12 cellular contexts compared by ENCODE assay signal in the genomic region with DNA sequence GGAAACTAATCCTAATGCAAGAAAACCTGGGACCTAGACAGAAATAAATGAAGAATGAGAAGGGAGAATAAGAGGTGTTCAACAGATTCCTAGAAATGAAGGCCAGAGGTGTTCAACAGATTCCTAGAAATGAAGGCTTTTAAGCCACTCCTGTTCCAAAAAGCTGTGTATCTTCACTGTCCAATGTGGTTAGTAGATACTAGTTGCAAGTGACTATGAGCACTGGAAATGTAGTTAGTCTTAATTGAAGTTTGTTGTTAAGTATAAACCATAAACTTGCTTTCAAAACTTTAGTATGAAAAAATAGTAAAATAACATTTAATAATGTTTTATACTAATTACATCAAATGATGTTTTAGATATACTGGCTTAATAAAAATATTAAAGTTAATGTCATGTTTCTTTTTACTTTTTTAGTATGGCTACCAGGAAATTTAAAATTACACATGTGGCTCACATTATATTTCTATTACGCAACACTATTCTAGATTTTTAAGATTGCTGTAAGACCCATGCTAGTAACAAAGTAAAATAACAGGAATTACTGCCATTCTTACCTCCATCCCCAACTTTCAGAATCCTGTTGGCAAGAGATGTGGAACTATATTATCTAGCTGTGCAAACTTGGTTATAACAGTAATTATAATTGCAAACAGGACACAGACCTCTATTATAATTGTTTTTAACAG. TPM values are rescaled to one million over a fixed set of nuclear protein-coding genes. Genes with fewer than 3 reads are reported as not detected.
DNase-seq lines count a peak whose midpoint lies in the region; ATAC-seq and TF ChIP-seq lines count a peak whose summit lies in the region.
"Had no signal": no experiment of that assay in that cellular context is flagged by ENCODE, and none has a peak within 500 bp of the region (broad histone marks: within the 10 kb centered on the region; RNA-seq: fewer than 3 reads in every experiment).

No MANE protein-coding gene starts in this region.

- H3K27ac Mint-ChIP-seq in activated CD4-positive, alpha-beta memory T cell treated with anti-CD3 and anti-CD28 coated beads, Interleukin-2, amount 10 ng/mL, durations not matched to agents 7 days and 5 days: peak overlapping the region; percentile 20
- H3K27ac Mint-ChIP-seq in activated CD4-positive, alpha-beta memory T cell treated with anti-CD3 and anti-CD28 coated beads for 36 hours: no peak overlapping the region
- H3K27ac Mint-ChIP-seq in T-cell: peak overlapping the region; percentile 7 to 55
- peak overlapping the region; percentile 54 for H3K27ac Mint-ChIP-seq in stimulated activated naive CD8-positive, alpha-beta T cell treated with anti-CD3 and anti-CD28 coated beads, Interleukin-15, Interleukin-2, amounts not matched to agents 100 ng/mL and 50 ng/mL, for 24 hours

- no peak for DNase-seq in activated CD4-positive, alpha-beta memory T cell treated with anti-CD3 and anti-CD28 coated beads, Interleukin-2, amount 10 ng/mL, durations not matched to agents 7 days and 5 days
- DNase-seq in activated CD4-positive, alpha-beta memory T cell treated with anti-CD3 and anti-CD28 coated beads for 36 hours: no peak
- DNase-seq in T-cell: no peak
- peak; percentile 31 for DNase-seq in fibroblast of villous mesenchyme (ENCODE audit: low read depth)
- no peak for DNase-seq in ACHN
- no peak for DNase-seq in LoVo (ENCODE audit: low spot score)
- DNase-seq: NCI-H1417, NCI-H69, substantia nigra had no signal

- no peaks in the 10 kb centered on the region for H3K27me3 Mint-ChIP-seq in activated CD4-positive, alpha-beta memory T cell treated with anti-CD3 and anti-CD28 coated beads, Interleukin-2, amount 10 ng/mL, durations not matched to agents 7 days and 5 days
- H3K27me3 Mint-ChIP-seq in activated CD4-positive, alpha-beta memory T cell treated with anti-CD3 and anti-CD28 coated beads for 36 hours: no peaks in the 10 kb centered on the region
- no peaks in the 10 kb centered on the region for H3K27me3 Mint-ChIP-seq in T-cell
- H3K27me3 Mint-ChIP-seq in stimulated activated naive CD8-positive, alpha-beta T cell treated with anti-CD3 and anti-CD28 coated beads, Interleukin-15, Interleukin-2, amounts not matched to agents 100 ng/mL and 50 ng/mL, for 24 hours: no peaks in the 10 kb centered on the region

- H3K4me3 Mint-ChIP-seq in activated CD4-positive, alpha-beta memory T cell treated with anti-CD3 and anti-CD28 coated beads, Interleukin-2, amount 10 ng/mL, durations not matched to agents 7 days and 5 days: no peak overlapping the region
- no peak overlapping the region for H3K4me3 Mint-ChIP-seq in activated CD4-positive, alpha-beta memory T cell treated with anti-CD3 and anti-CD28 coated beads for 36 hours
- no peak overlapping the region for H3K4me3 Mint-ChIP-seq in T-cell
- H3K4me3 Mint-ChIP-seq in stimulated activated naive CD8-positive, alpha-beta T cell treated with anti-CD3 and anti-CD28 coated beads, Interleukin-15, Interleukin-2, amounts not matched to agents 100 ng/mL and 50 ng/mL, for 24 hours: no peak overlapping the region

- no peak overlapping the region for H3K4me3 ChIP-seq in fibroblast of villous mesenchyme (ENCODE audit: low read depth, low read length)
- H3K4me3 ChIP-seq: cardiac muscle cell had no signal

- peaks cover 63% of the 10 kb centered on the region for H3K36me3 Mint-ChIP-seq in activated CD4-positive, alpha-beta memory T cell treated with anti-CD3 and anti-CD28 coated beads, Interleukin-2, amount 10 ng/mL, durations not matched to agents 7 days and 5 days (ENCODE audit: low read depth)
- H3K36me3 Mint-ChIP-seq in activated CD4-positive, alpha-beta memory T cell treated with anti-CD3 and anti-CD28 coated beads for 36 hours: peaks cover 45% of the 10 kb centered on the region
- peaks cover 66% of the 10 kb centered on the region for H3K36me3 Mint-ChIP-seq in T-cell
- peaks cover 67% of the 10 kb centered on the region for H3K36me3 Mint-ChIP-seq in stimulated activated naive CD8-positive, alpha-beta T cell treated with anti-CD3 and anti-CD28 coated beads, Interleukin-15, Interleukin-2, amounts not matched to agents 100 ng/mL and 50 ng/mL, for 24 hours (ENCODE audit: low read depth)

- H3K9me3 Mint-ChIP-seq in activated CD4-positive, alpha-beta memory T cell treated with anti-CD3 and anti-CD28 coated beads, Interleukin-2, amount 10 ng/mL, durations not matched to agents 7 days and 5 days: peaks cover 12% of the 10 kb centered on the region
- H3K9me3 Mint-ChIP-seq in activated CD4-positive, alpha-beta memory T cell treated with anti-CD3 and anti-CD28 coated beads for 36 hours: peaks cover 14% of the 10 kb centered on the region
- peaks cover 5 to 10% (median 6%) of the 10 kb centered on the region in 3 donors for H3K9me3 Mint-ChIP-seq in T-cell
- H3K9me3 Mint-ChIP-seq in stimulated activated naive CD8-positive, alpha-beta T cell treated with anti-CD3 and anti-CD28 coated beads, Interleukin-15, Interleukin-2, amounts not matched to agents 100 ng/mL and 50 ng/mL, for 24 hours: peaks cover 9% of the 10 kb centered on the region

- POLR2A ChIA-PET in activated CD4-positive, alpha-beta memory T cell treated with anti-CD3 and anti-CD28 coated beads, Interleukin-2, amount 10 ng/mL, durations not matched to agents 7 days and 5 days (lab: Charles Lee): no interaction called here
- POLR2A ChIA-PET in activated CD4-positive, alpha-beta memory T cell treated with anti-CD3 and anti-CD28 coated beads for 36 hours (lab: Charles Lee): no interaction called here
- POLR2A ChIA-PET in T-cell (lab: Charles Lee): interaction anchor here in 1 of 2 donors (0.6 kb wide), 1 partner anchor 206 kb away, joined by 3 read pairs; no protein-coding TSS in a partner anchor

- no peak for ATAC-seq in T-cell (replicated peaks in 1 of 4)
- no peak for ATAC-seq in HG03378 (IDR thresholded peaks at IDR 0.05; ENCODE audit: unreplicated experiment)

- CTCF ChIA-PET in activated CD4-positive, alpha-beta memory T cell treated with anti-CD3 and anti-CD28 coated beads, Interleukin-2, amount 10 ng/mL, durations not matched to agents 7 days and 5 days (lab: Charles Lee): no interaction called here
- CTCF ChIA-PET in activated CD4-positive, alpha-beta memory T cell treated with anti-CD3 and anti-CD28 coated beads for 36 hours (lab: Charles Lee): no interaction called here
- CTCF ChIA-PET in T-cell (lab: Charles Lee): interaction anchor here in 1 of 2 donors (1.0 kb wide), 1 partner anchor 24 kb away, joined by 3 read pairs; no protein-coding TSS in a partner anchor

- H3K4me1 Mint-ChIP-seq in activated CD4-positive, alpha-beta memory T cell treated with anti-CD3 and anti-CD28 coated beads, Interleukin-2, amount 10 ng/mL, durations not matched to agents 7 days and 5 days: peaks cover 17% of the 10 kb centered on the region
- H3K4me1 Mint-ChIP-seq in activated CD4-positive, alpha-beta memory T cell treated with anti-CD3 and anti-CD28 coated beads for 36 hours (ENCODE audit: low read depth): peaks cover 35% of the 10 kb centered on the region
- H3K4me1 Mint-ChIP-seq in T-cell: peaks cover 44 to 57% (median 54%) of the 10 kb centered on the region in 3 donors
- H3K4me1 Mint-ChIP-seq in stimulated activated naive CD8-positive, alpha-beta T cell treated with anti-CD3 and anti-CD28 coated beads, Interleukin-15, Interleukin-2, amounts not matched to agents 100 ng/mL and 50 ng/mL, for 24 hours (ENCODE audit: low read depth): peaks cover 40% of the 10 kb centered on the region

- in situ Hi-C loops in ACHN (cut with HindIII; ENCODE audit: low pct_ligation_motif_present, low pct_unique_long_range_greater_than_20kb, low sequenced_read_pairs): no loop called here

- intact Hi-C loops in activated CD4-positive, alpha-beta memory T cell treated with anti-CD3 and anti-CD28 coated beads for 36 hours (cut with micrococcal nuclease): loop anchor here (2.0 kb wide), 1 partner anchor 56 kb away; no protein-coding TSS in a partner anchor

- TF ChIP-seq CTCF in fibroblast of villous mesenchyme (IDR thresholded peaks at IDR 0.05; ENCODE audit: insufficient read depth, low read depth, low read length): no peak

RNA-seq across cellular contexts. Expression of a gene that starts 57.5 kb away (rescaled TPM):
- total RNA-seq in activated CD4-positive, alpha-beta memory T cell treated with anti-CD3 and anti-CD28 coated beads, Interleukin-2, amount 10 ng/mL, durations not matched to agents 7 days and 5 days: 10 to 100 TPM; 50.4 to 56.4 TPM
- total RNA-seq in activated CD4-positive, alpha-beta memory T cell treated with anti-CD3 and anti-CD28 coated beads for 36 hours: 10 to 100 TPM; 27.7 to 27.8 TPM
- total RNA-seq in T-cell (10 to 100 TPM; 68.5 to 85.8 (median 74.8) TPM), fibroblast of villous mesenchyme (47.4 and 50.1 TPM in 2 replicates)
